Comparison of ENCODE assay signal across 7 cellular contexts in genomic region chr5:154759868-154760267, GRCh38. TPM values are rescaled to one million over a fixed set of nuclear protein-coding genes. Genes with fewer than 3 reads are reported as not detected.
DNase-seq lines count a peak whose midpoint lies in the region; ATAC-seq, FAIRE-seq and TF ChIP-seq lines count a peak whose summit lies in the region.
"Not testable (repeated sequence)": the region's sequence is repeated elsewhere in the genome, so short reads cannot be mapped to it uniquely, and the experiment has no call there.

No MANE protein-coding gene starts in this region.

- not testable (repeated sequence) for H3K27ac ChIP-seq in HUES6 (ENCODE audit: low read depth, low read length); PC-9
- peak overlapping the region; percentile 62 for H3K27ac ChIP-seq in GM12878 (ENCODE audit: control insufficient read depth, insufficient read depth)
- peak overlapping the region; percentile 41 for H3K27ac ChIP-seq in psoas muscle

- H3K9me3 ChIP-seq in HUES6 (ENCODE audit: control insufficient read depth, insufficient read depth, low read depth, low read length); PC-9 (ENCODE audit: insufficient read depth, low read depth); GM12878 (replicated peaks; ENCODE audit: control insufficient read depth, insufficient read depth, low read length); iPS-15b (ENCODE audit: control insufficient read depth, insufficient read depth, low read length); psoas muscle: not testable (repeated sequence)

- peaks cover 32% of the 10 kb centered on the region for H3K36me3 Mint-ChIP-seq in activated CD8-positive, alpha-beta T cell treated with anti-CD3 and anti-CD28 coated beads for 36 hours (ENCODE audit: low read depth)

- TF ChIP-seq POLR2A in GM12878 (IDR thresholded peaks at IDR 0.05; ENCODE audit: low read depth, low read length), result not testable (repeated sequence)

- H3K4me1 ChIP-seq in HUES6 (ENCODE audit: control insufficient read depth, insufficient read depth, low read length) (peaks cover 47% of the 10 kb centered on the region), PC-9 (replicated peaks; ENCODE audit: insufficient read depth) (peaks cover 40% of the 10 kb centered on the region), GM12878 (ENCODE audit: control insufficient read depth, insufficient read depth, low read length) (peaks cover 25% of the 10 kb centered on the region), iPS-15b (ENCODE audit: control insufficient read depth, insufficient read depth, low read length) (peaks cover 35% of the 10 kb centered on the region), psoas muscle (peaks cover 45% of the 10 kb centered on the region)

- not testable (repeated sequence) for H3K27me3 Mint-ChIP-seq in activated CD8-positive, alpha-beta T cell treated with anti-CD3 and anti-CD28 coated beads for 36 hours

- not testable (repeated sequence) for TF ChIP-seq RAD21 in GM12878 (IDR thresholded peaks at IDR 0.05; ENCODE audit: insufficient read depth, low read depth, low read length)

- H3K4me2 ChIP-seq in PC-9 (peak overlapping the region; percentile 94), GM12878 (ENCODE audit: control insufficient read depth, insufficient read depth) (peak overlapping the region; percentile 98)

- peaks cover 80% of the 10 kb centered on the region for H4K20me1 ChIP-seq in PC-9 (ENCODE audit: insufficient read depth)
- not testable (repeated sequence) for H4K20me1 ChIP-seq in GM12878 (ENCODE audit: control insufficient read depth, insufficient read depth)

- FAIRE-seq in GM12878 (lab: Jason Lieb, UNC), result not testable (repeated sequence)

- peak overlapping the region; percentile 92 for H3K4me3 Mint-ChIP-seq in activated CD8-positive, alpha-beta T cell treated with anti-CD3 and anti-CD28 coated beads for 36 hours

- not testable (repeated sequence) for H2AFZ ChIP-seq in PC-9; GM12878 (ENCODE audit: control insufficient read depth, low read depth, low read length)

- CTCF ChIA-PET in PC-9 (lab: Charles Lee), result not testable (repeated sequence)
- CTCF ChIA-PET in activated CD8-positive, alpha-beta T cell treated with anti-CD3 and anti-CD28 coated beads for 36 hours (lab: Charles Lee), result interaction anchor here (1.4 to 2.2 kb wide), 2 partner anchors 7 to 14 kb away, joined by 3 to 6 read pairs; no protein-coding TSS in a partner anchor
- CTCF ChIA-PET in GM12878 (lab: Yijun Ruan, JAX), result interaction anchor here (1.8 kb wide), 1 partner anchor 110 kb away, joined by 6 read pairs; no protein-coding TSS in a partner anchor

- not testable (repeated sequence) for H3K9ac ChIP-seq in HUES6 (ENCODE audit: low read length); iPS-15b (ENCODE audit: low read depth, low read length)
- peak overlapping the region; percentile 58 for H3K9ac ChIP-seq in GM12878 (ENCODE audit: control insufficient read depth, insufficient read depth, low read length)

- ATAC-seq in activated CD8-positive, alpha-beta T cell treated with anti-CD3 and anti-CD28 coated beads for 36 hours; GM12878; psoas muscle: not testable (repeated sequence)

- WGBS in GM12878 (ENCODE audit: insufficient coverage, insufficient replicate concordance, low lambda C conversion rate, missing lambda C conversion rate), result 23% methylated on average over 12 of the region's 12 CpGs
- WGBS in psoas muscle, 3 donors, result 84 to 89% (median 86%) methylated on average over 12 of the region's 12 CpGs

- intact Hi-C loops in PC-9 (cut with micrococcal nuclease; ENCODE audit: unreplicated experiment), result loop anchor here (5.0 kb wide), 2 partner anchors 177 to 313 kb away; partner anchors contain the start of genes GEMIN5 and SAP30L
- intact Hi-C loops in activated CD8-positive, alpha-beta T cell treated with anti-CD3 and anti-CD28 coated beads for 36 hours (cut with micrococcal nuclease), result not testable (repeated sequence)
- intact Hi-C loops in GM12878 (cut with micrococcal nuclease; ENCODE audit: unreplicated experiment), result loop anchor here (5.0 to 10.0 kb wide), 3 partner anchors 52 to 255 kb away; no protein-coding TSS in a partner anchor
- intact Hi-C loops in psoas muscle (cut with DNase I), result loop anchor here (2.0 to 5.0 kb wide), 4 partner anchors 17 to 177 kb away; partner anchors contain the start of genes CNOT8 (in 2 of the 2) and GEMIN5 (in 1 of the 2)

- H3K4me1 Mint-ChIP-seq in activated CD8-positive, alpha-beta T cell treated with anti-CD3 and anti-CD28 coated beads for 36 hours (ENCODE audit: low read depth), result peaks cover 55% of the 10 kb centered on the region

- POLR2A ChIA-PET in PC-9 (lab: Charles Lee; ENCODE audit: unreplicated experiment), result not testable (repeated sequence)
- POLR2A ChIA-PET in activated CD8-positive, alpha-beta T cell treated with anti-CD3 and anti-CD28 coated beads for 36 hours (lab: Charles Lee), result interaction anchor here (0.7 to 2.0 kb wide), 3 partner anchors 8 to 178 kb away, joined by 3 to 5 read pairs (median 3); partner anchors contain the start of gene GEMIN5
- POLR2A ChIA-PET in GM12878 (lab: Charles Lee), result interaction anchor here (2.2 kb wide), 1 partner anchor 11 kb away, joined by 9 read pairs; no protein-coding TSS in a partner anchor

- BruUV-seq in PC-9 (replicated peaks; lab: Mats Ljungman, UMichigan), result TSS peak; percentile 3
- not testable (repeated sequence) for BruUV-seq in GM12878 (replicated peaks; lab: Mats Ljungman, UMichigan)

- in situ Hi-C loops in GM12878 (cut with MboI), result not testable (repeated sequence)

- not testable (repeated sequence) for H3K36me3 ChIP-seq in GM06990 (ENCODE audit: control insufficient read depth, insufficient read depth, low read length); HUES6 (ENCODE audit: control insufficient read depth, insufficient read depth, low read length); PC-9 (ENCODE audit: low read depth); GM12878 (ENCODE audit: control insufficient read depth in 2 of 2, insufficient read depth in 2 of 2, low read length in 1 of 2); iPS-15b (ENCODE audit: control insufficient read depth, insufficient read depth, low read length); psoas muscle (ENCODE audit: insufficient read depth in 1 of 2, low read depth in 1 of 2)

- H3K4me3 ChIP-seq in GM06990 (replicated peaks; ENCODE audit: low read depth, low read length) (peak overlapping the region; percentile 77), HUES6 (ENCODE audit: low read depth, low read length) (peak overlapping the region; percentile 62; the same call in 1 of the 2 replicates), GM12878 (peak overlapping the region; percentile 70), iPS-15b (ENCODE audit: low read depth, low read length) (peak overlapping the region; percentile 60), psoas muscle (peak overlapping the region; percentile 54)
- H3K4me3 ChIP-seq in PC-9, result not testable (repeated sequence)

- H3K27me3 ChIP-seq in GM06990 (replicated peaks; ENCODE audit: control insufficient read depth, insufficient read depth, low read length); HUES6 (ENCODE audit: control insufficient read depth, insufficient read depth, low read length); PC-9 (ENCODE audit: insufficient read depth, low read depth); GM12878 (replicated peaks in 1 of 2; ENCODE audit: control insufficient read depth in 2 of 2, insufficient read depth in 2 of 2, low read length in 1 of 2); iPS-15b (ENCODE audit: control insufficient read depth, insufficient read depth, low read length); psoas muscle (ENCODE audit: insufficient read depth in 3 of 3, low read length in 2 of 3): not testable (repeated sequence)

- H3K79me2 ChIP-seq in PC-9 (ENCODE audit: low read depth), result peaks cover 94% of the 10 kb centered on the region
- H3K79me2 ChIP-seq in GM12878 (ENCODE audit: control insufficient read depth, insufficient read depth, low read length), result peaks cover 93% of the 10 kb centered on the region

- SMC1A ChIA-PET in GM12878 (lab: Charles Lee; ENCODE audit: uncharacterized antibody, unreplicated experiment), result interaction anchor here (0.7 to 3.6 kb wide), 6 partner anchors 9 to 109 kb away, joined by 3 to 33 read pairs (median 3); no protein-coding TSS in a partner anchor

- TF ChIP-seq CTCF in GM06990 (IDR thresholded peaks at IDR 0.05; ENCODE audit: insufficient read depth, low read length, poor library complexity, severe bottlenecking); PC-9 (conservative IDR thresholded peaks at IDR 0.05); activated CD8-positive, alpha-beta T cell treated with anti-CD3 and anti-CD28 coated beads for 36 hours (IDR thresholded peaks at IDR 0.05); GM12878 (IDR thresholded peaks at IDR 0.05 in 2 of 3, conservative IDR thresholded peaks at IDR 0.05 in 1 of 3; ENCODE audit: control insufficient read depth in 2 of 3, extremely low read depth in 1 of 3, insufficient read depth in 1 of 3, low read depth in 3 of 3, low read length in 3 of 3); psoas muscle (IDR thresholded peaks at IDR 0.05): not testable (repeated sequence)

- RAD21 ChIA-PET in GM12878 (lab: Charles Lee; ENCODE audit: unreplicated experiment), result interaction anchor here (1.0 to 3.8 kb wide), 2 partner anchors 9 to 109 kb away, joined by 3 to 14 read pairs; no protein-coding TSS in a partner anchor

- peak overlapping the region; percentile 91 for H3K27ac Mint-ChIP-seq in activated CD8-positive, alpha-beta T cell treated with anti-CD3 and anti-CD28 coated beads for 36 hours

- not testable (repeated sequence) for H3K9me3 Mint-ChIP-seq in activated CD8-positive, alpha-beta T cell treated with anti-CD3 and anti-CD28 coated beads for 36 hours

- not testable (repeated sequence) for TF ChIP-seq EP300 in GM12878 (IDR thresholded peaks at IDR 0.05; ENCODE audit: borderline replicate concordance in 1 of 2, control insufficient read depth in 1 of 2, low read depth in 2 of 2, low read length in 2 of 2)

- DNase-seq in GM06990 (ENCODE audit: extremely low read depth, insufficient read length); PC-9; activated CD8-positive, alpha-beta T cell treated with anti-CD3 and anti-CD28 coated beads for 36 hours; GM12878 (ENCODE audit: low read depth, low spot score); psoas muscle: not testable (repeated sequence)

- H3K9me2 ChIP-seq in PC-9 (ENCODE audit: insufficient read depth), result not testable (repeated sequence)

- not testable (repeated sequence) for H3F3A ChIP-seq in PC-9 (ENCODE audit: insufficient read depth, low read depth)

RNA-seq across cellular contexts. Expression of gene LARP1, which starts 4.7 kb away (rescaled TPM):
- 232 and 290 TPM in 2 replicates for total RNA-seq in PC-9 (2021)
- 100 to 1,000 TPM; 214 to 218 TPM for total RNA-seq in activated CD8-positive, alpha-beta T cell treated with anti-CD3 and anti-CD28 coated beads for 36 hours
- 116 and 118 TPM in 2 replicates for total RNA-seq in GM12878 (2013; cell fraction: nucleolus; rRNA removed)
- 54.0 and 63.2 TPM in 2 replicates for total RNA-seq in GM12878 (2014; rRNA removed)
- 59.8 and 63.1 TPM in 2 replicates for total RNA-seq in GM12878 (2014; rRNA removed; fragmentation: Illumina TruSeq; extraction: Trizol)
- total RNA-seq in GM12878 (2021), result 219 and 227 TPM in 2 replicates
- polyA plus RNA-seq in GM12878 (2011; ENCODE audit: low read depth), result 45.4 TPM
- 30.0 and 58.4 TPM in 2 replicates for polyA plus RNA-seq in GM12878 (2011; rRNA removed)
- polyA plus RNA-seq in GM12878 (2011; cell fraction: cytosol; rRNA removed), result 42.4 and 55.8 TPM in 2 replicates
- 99.6 and 121 TPM in 2 replicates for polyA plus RNA-seq in GM12878 (2011; cell fraction: nucleus; rRNA removed)
- 57.6 and 61.3 TPM in 2 replicates for polyA plus RNA-seq in GM12878 (2012)
- 132 and 140 TPM in 2 replicates for polyA plus RNA-seq in GM12878 (2014; fragmentation: Illumina TruSeq; extraction: Trizol)
- polyA plus RNA-seq in GM12878 (2014; fragmentation: Nextera tagmentation; extraction: Ambion mirVana), result 10 to 100 TPM; 22.6 to 39.3 TPM
- 83.7 and 90.5 TPM in 2 replicates for polyA plus RNA-seq in GM12878 (2014; rRNA removed)
- polyA plus RNA-seq in GM12878 (2016; fragmentation: Nextera tagmentation; extraction: Ambion mirVana), result 10 to 100 TPM; 30.0 to 34.3 TPM
- 67.0 and 86.7 TPM in 2 replicates for polyA minus RNA-seq in GM12878 (2011; rRNA and poly(A)+ RNA removed)
- 44.5 and 48.9 TPM in 2 replicates for polyA minus RNA-seq in GM12878 (2011; cell fraction: cytosol; rRNA and poly(A)+ RNA removed)
- polyA minus RNA-seq in GM12878 (2011; cell fraction: nucleus; rRNA and poly(A)+ RNA removed), result 58.8 and 110 TPM in 2 replicates
- 100 to 1,000 TPM; 105 to 173 (median 162) TPM for total RNA-seq in psoas muscle
- 100 to 1,000 TPM in 1 of 3 donors, 10 to 100 TPM in 2; 34.1 to 108 (median 48.4) TPM for polyA plus RNA-seq in psoas muscle
